In genomic region chr1:19799877-19800804, GRCh38 we compare ENCODE assay signal across 8 cellular contexts. TPM values are rescaled to one million over a fixed set of nuclear protein-coding genes. Genes with fewer than 3 reads are reported as not detected.
DNase-seq lines count a peak whose midpoint lies in the region; ATAC-seq lines count a peak whose summit lies in the region.

TSS of gene TMCO4 (minus strand) at chr1:19799916. CDS start at chr1:19780758, 19,158 bp downstream.

- no peaks in the 10 kb centered on the region for H3K36me3 ChIP-seq in MG63

- H3K4me3 ChIP-seq in MG63: peak within 1 kb of the TSS; percentile 45

- H3K27me3 ChIP-seq in MG63: no peaks in the 10 kb centered on the region

- intact Hi-C loops in left colon (cut with DNase I, micrococcal nuclease): no loop called here

- H3K9me3 ChIP-seq in MG63: no peaks in the 10 kb centered on the region

- peak; percentile 49 for ATAC-seq in GM21529 (IDR thresholded peaks at IDR 0.05; ENCODE audit: unreplicated experiment)
- peak; percentile 56 for ATAC-seq in left colon

- DNase-seq in COLO668 (lab: John Stamatoyannopoulos, UW; ENCODE audit: unreplicated experiment) (peak; percentile 93), MG63 (peak; percentile 64), dedifferentiated amniotic fluid mesenchymal stem cell (ENCODE audit: extremely low spot score) (peak; percentile 32), left colon (peak; percentile 54 to 76), NCI-H774 (lab: John Stamatoyannopoulos, UW) (no peak)
- peak; percentile 25 to 27 for DNase-seq in activated CD4-positive, alpha-beta T cell treated with anti-CD3 and anti-CD28 coated beads for 24 hours (ENCODE audit: low read depth in 2 of 2)
- DNase-seq in stimulated activated CD4-positive, alpha-beta T cell treated with anti-CD3 and anti-CD28 coated beads, Interleukin-2, amount 100 ng/mL, for 24 hours: peak; percentile 57 to 62

RNA-seq across cellular contexts. Expression of gene TMCO4, which starts in this region (rescaled TPM):
- total RNA-seq in MG63 (2014; rRNA removed; shearing (Covaris generic); ENCODE audit: low replicate concordance): 12.8 and 25.8 TPM in 2 replicates
- 10 to 100 TPM; 28.9 to 31.1 TPM for total RNA-seq in left colon
